ENCODE assay signal across 23 cellular contexts in the genomic region with DNA sequence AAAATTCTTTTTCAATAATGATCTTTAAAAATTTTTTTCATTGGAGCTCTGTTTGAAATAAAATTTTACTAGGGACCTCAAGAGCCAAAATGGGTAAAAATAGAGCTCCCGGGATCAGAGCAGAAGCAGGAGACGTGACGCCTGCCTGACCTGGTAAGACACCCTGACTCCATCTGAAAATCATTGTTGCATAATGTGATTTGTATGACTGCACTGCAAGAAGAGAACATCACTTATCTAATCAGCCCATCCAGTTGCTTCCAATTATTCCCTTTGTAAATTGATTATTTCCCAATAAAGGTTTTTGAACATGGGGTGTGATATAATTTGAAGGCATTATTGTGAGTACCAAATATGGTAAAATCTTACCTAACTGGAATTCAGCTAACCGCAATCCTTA. TPM values are rescaled to one million over a fixed set of nuclear protein-coding genes. Genes with fewer than 3 reads are reported as not detected.
DNase-seq lines count a peak whose midpoint lies in the region; TF ChIP-seq lines count a peak whose summit lies in the region.
"Had no signal": no experiment of that assay in that cellular context is flagged by ENCODE, and none has a peak within 500 bp of the region (broad histone marks: within the 10 kb centered on the region; RNA-seq: fewer than 3 reads in every experiment).

No MANE protein-coding gene starts in this region.

- H3K27ac Mint-ChIP-seq in activated naive CD4-positive, alpha-beta T cell treated with anti-CD3 and anti-CD28 coated beads, Interleukin-2, amount 10 ng/mL, durations not matched to agents 7 days and 5 days, result peak overlapping the region; percentile 14
- no peak overlapping the region for H3K27ac Mint-ChIP-seq in activated naive CD4-positive, alpha-beta T cell treated with anti-CD3 and anti-CD28 coated beads for 36 hours
- H3K27ac Mint-ChIP-seq: CD14-positive monocyte; CD4-positive, alpha-beta memory T cell; CD4-positive, CD25-positive, alpha-beta regulatory T cell; CD8-positive, alpha-beta memory T cell had no signal

- no peaks in the 10 kb centered on the region for H3K9me3 ChIP-seq in SK-N-SH
- no peaks in the 10 kb centered on the region for H3K9me3 ChIP-seq in esophagus muscularis mucosa
- H3K9me3 ChIP-seq: BE2C, BLaER1 had no signal

- TF ChIP-seq RAD21 in SK-N-SH (IDR thresholded peaks at IDR 0.05; ENCODE audit: low read length), result no peak

- no peak overlapping the region for H2AFZ ChIP-seq in SK-N-SH (ENCODE audit: low read depth)

- no peak overlapping the region for H3K4me3 Mint-ChIP-seq in activated naive CD4-positive, alpha-beta T cell treated with anti-CD3 and anti-CD28 coated beads, Interleukin-2, amount 10 ng/mL, durations not matched to agents 7 days and 5 days
- H3K4me3 Mint-ChIP-seq in activated naive CD4-positive, alpha-beta T cell treated with anti-CD3 and anti-CD28 coated beads for 36 hours, result no peak overlapping the region
- H3K4me3 Mint-ChIP-seq: CD14-positive monocyte; CD4-positive, alpha-beta memory T cell; CD4-positive, CD25-positive, alpha-beta regulatory T cell; CD8-positive, alpha-beta memory T cell had no signal

- H3K9ac ChIP-seq in SK-N-SH, result no peak overlapping the region
- H3K9ac ChIP-seq: BLaER1 had no signal

- WGBS in SK-N-SH (ENCODE audit: low lambda C conversion rate), result 63% methylated on average over 4 of the region's 4 CpGs
- WGBS in esophagus muscularis mucosa, result 88% methylated on average over 4 of the region's 4 CpGs

- H3F3A ChIP-seq in SK-N-SH (replicated peaks; ENCODE audit: insufficient read depth), result no peaks in the 10 kb centered on the region

- POLR2A ChIA-PET in SK-N-SH (lab: Yijun Ruan, JAX), result interaction anchor here (0.6 to 1.0 kb wide), 2 partner anchors 17 to 591 kb away, joined by 3 to 4 read pairs; a partner anchor contains a TSS

- peaks cover 13% of the 10 kb centered on the region for H3K4me1 Mint-ChIP-seq in activated naive CD4-positive, alpha-beta T cell treated with anti-CD3 and anti-CD28 coated beads, Interleukin-2, amount 10 ng/mL, durations not matched to agents 7 days and 5 days
- H3K4me1 Mint-ChIP-seq in activated naive CD4-positive, alpha-beta T cell treated with anti-CD3 and anti-CD28 coated beads for 36 hours (ENCODE audit: low read depth), result peaks cover 2% of the 10 kb centered on the region

- no peaks in the 10 kb centered on the region for H4K20me1 ChIP-seq in SK-N-SH (ENCODE audit: insufficient read depth)
- H4K20me1 ChIP-seq: BLaER1 had no signal

- TF ChIP-seq CTCF in SK-N-SH (IDR thresholded peaks at IDR 0.05) (no peak), esophagus muscularis mucosa (IDR thresholded peaks at IDR 0.05) (no peak)

- no peak for DNase-seq in activated naive CD4-positive, alpha-beta T cell treated with anti-CD3 and anti-CD28 coated beads, Interleukin-2, amount 10 ng/mL, durations not matched to agents 7 days and 5 days
- no peak for DNase-seq in activated naive CD4-positive, alpha-beta T cell treated with anti-CD3 and anti-CD28 coated beads for 36 hours
- DNase-seq in SK-N-SH (peak; percentile 63), esophagus muscularis mucosa (ENCODE audit: extremely low spot score) (no peak), HT-29 (ENCODE audit: low spot score) (no peak)
- DNase-seq: 8988T; ACHN; BE2C; C1 segment of cervical spinal cord; CD4-positive, alpha-beta memory T cell; CD4-positive, CD25-positive, alpha-beta regulatory T cell; CD8-positive, alpha-beta memory T cell; COR-L47; DMS 273 treated with DMSO at 0.1 percent for 48 hours; DMS153; DMS53; DMS79; DND-41; EL; GDM1 had no signal

- H3K36me3 ChIP-seq in SK-N-SH (replicated peaks in 1 of 2; ENCODE audit: control insufficient read depth in 1 of 2, insufficient read depth in 2 of 2, low read length in 1 of 2), result no peaks in the 10 kb centered on the region
- no peaks in the 10 kb centered on the region for H3K36me3 ChIP-seq in esophagus muscularis mucosa
- H3K36me3 ChIP-seq: BE2C, BLaER1 had no signal

- intact Hi-C loops in activated naive CD4-positive, alpha-beta T cell treated with anti-CD3 and anti-CD28 coated beads for 36 hours (cut with micrococcal nuclease), result no loop called here
- intact Hi-C loops in esophagus muscularis mucosa (cut with DNase I), result no loop called here

- H3K4me1 ChIP-seq in SK-N-SH (ENCODE audit: control insufficient read depth in 1 of 2, insufficient read depth in 2 of 2, low read depth in 1 of 2, low read length in 1 of 2) (peaks cover 0 to 2% of the 10 kb centered on the region in 2 experiments; a peak in 1 of 4 replicates), esophagus muscularis mucosa (no peaks in the 10 kb centered on the region)
- H3K4me1 ChIP-seq: BE2C, BLaER1 had no signal

- H3K27ac ChIP-seq in SK-N-SH (ENCODE audit: low read depth in 2 of 2, low read length in 1 of 2) (no peak overlapping the region), esophagus muscularis mucosa (replicated peaks in 1 of 4) (no peak overlapping the region)
- H3K27ac ChIP-seq: BLaER1 had no signal

- H3K27me3 ChIP-seq in SK-N-SH (ENCODE audit: insufficient read depth), result no peaks in the 10 kb centered on the region
- no peaks in the 10 kb centered on the region for H3K27me3 ChIP-seq in esophagus muscularis mucosa
- H3K27me3 ChIP-seq: BE2C, BLaER1 had no signal

- H3K9me2 ChIP-seq in SK-N-SH, result no peaks in the 10 kb centered on the region

- TF ChIP-seq EP300 in SK-N-SH (IDR thresholded peaks at IDR 0.05; ENCODE audit: borderline replicate concordance in 1 of 2, low read depth in 1 of 2, low read length in 1 of 2), result peak in 1 of 2 experiments; percentile 83; a peak in 1 of 4 replicates
- TF ChIP-seq EP300 in esophagus muscularis mucosa (IDR thresholded peaks at IDR 0.05), result no peak

- CTCF ChIA-PET in activated naive CD4-positive, alpha-beta T cell treated with anti-CD3 and anti-CD28 coated beads, Interleukin-2, amount 10 ng/mL, durations not matched to agents 7 days and 5 days (lab: Charles Lee), result interaction anchor here (1.2 kb wide), 1 partner anchor 12 kb away, joined by 4 read pairs; no protein-coding TSS in a partner anchor
- CTCF ChIA-PET in activated naive CD4-positive, alpha-beta T cell treated with anti-CD3 and anti-CD28 coated beads for 36 hours (lab: Charles Lee), result interaction anchor here (0.7 kb wide), 1 partner anchor 12 kb away, joined by 5 read pairs; no protein-coding TSS in a partner anchor
- CTCF ChIA-PET in SK-N-SH (lab: Yijun Ruan, JAX), result interaction anchor here (0.6 to 6.8 kb wide), 10 partner anchors 12 to 222 kb away, joined by 3 to 62 read pairs (median 4); a partner anchor contains a TSS

- no peaks in the 10 kb centered on the region for H3K79me2 ChIP-seq in SK-N-SH (ENCODE audit: insufficient read depth)

- H3K4me3 ChIP-seq in SK-N-SH (ENCODE audit: low read depth in 2 of 2, low read length in 1 of 2) (no peak overlapping the region), esophagus muscularis mucosa (no peak overlapping the region)
- H3K4me3 ChIP-seq: BLaER1, GM12878 had no signal

- no peak overlapping the region for H3K4me2 ChIP-seq in SK-N-SH
- H3K4me2 ChIP-seq: BLaER1 had no signal

- TF ChIP-seq POLR2A in esophagus muscularis mucosa (IDR thresholded peaks at IDR 0.05; ENCODE audit: low read depth), result no peak

- no peaks in the 10 kb centered on the region for H3K9me3 Mint-ChIP-seq in activated naive CD4-positive, alpha-beta T cell treated with anti-CD3 and anti-CD28 coated beads, Interleukin-2, amount 10 ng/mL, durations not matched to agents 7 days and 5 days
- no peaks in the 10 kb centered on the region for H3K9me3 Mint-ChIP-seq in activated naive CD4-positive, alpha-beta T cell treated with anti-CD3 and anti-CD28 coated beads for 36 hours
- H3K9me3 Mint-ChIP-seq: CD14-positive monocyte; CD4-positive, CD25-positive, alpha-beta regulatory T cell; CD8-positive, alpha-beta memory T cell had no signal

- H3K36me3 Mint-ChIP-seq in activated naive CD4-positive, alpha-beta T cell treated with anti-CD3 and anti-CD28 coated beads, Interleukin-2, amount 10 ng/mL, durations not matched to agents 7 days and 5 days, result no peaks in the 10 kb centered on the region
- no peaks in the 10 kb centered on the region for H3K36me3 Mint-ChIP-seq in activated naive CD4-positive, alpha-beta T cell treated with anti-CD3 and anti-CD28 coated beads for 36 hours (ENCODE audit: low read depth)
- H3K36me3 Mint-ChIP-seq: CD14-positive monocyte; CD4-positive, alpha-beta memory T cell; CD4-positive, CD25-positive, alpha-beta regulatory T cell; CD8-positive, alpha-beta memory T cell had no signal

- peaks cover 53% of the 10 kb centered on the region for H3K27me3 Mint-ChIP-seq in activated naive CD4-positive, alpha-beta T cell treated with anti-CD3 and anti-CD28 coated beads, Interleukin-2, amount 10 ng/mL, durations not matched to agents 7 days and 5 days
- peaks cover 6% of the 10 kb centered on the region for H3K27me3 Mint-ChIP-seq in activated naive CD4-positive, alpha-beta T cell treated with anti-CD3 and anti-CD28 coated beads for 36 hours (ENCODE audit: low read depth)

TF ChIP-seq in SK-N-SH, 30 proteins besides CTCF, POLR2A, EP300 and RAD21:
- TF ChIP-seq, protein P1, sequence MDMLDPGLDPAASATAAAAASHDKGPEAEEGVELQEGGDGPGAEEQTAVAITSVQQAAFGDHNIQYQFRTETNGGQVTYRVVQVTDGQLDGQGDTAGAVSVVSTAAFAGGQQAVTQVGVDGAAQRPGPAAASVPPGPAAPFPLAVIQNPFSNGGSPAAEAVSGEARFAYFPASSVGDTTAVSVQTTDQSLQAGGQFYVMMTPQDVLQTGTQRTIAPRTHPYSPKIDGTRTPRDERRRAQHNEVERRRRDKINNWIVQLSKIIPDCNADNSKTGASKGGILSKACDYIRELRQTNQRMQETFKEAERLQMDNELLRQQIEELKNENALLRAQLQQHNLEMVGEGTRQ (IDR thresholded peaks at IDR 0.05; ENCODE audit: borderline replicate concordance, low read depth, low read length), result no peak
- TF ChIP-seq MEF2A (IDR thresholded peaks at IDR 0.05; ENCODE audit: borderline replicate concordance, low read depth) (no peak), YY1 (IDR thresholded peaks at IDR 0.05; ENCODE audit: low read depth) (no peak), ELF1 (IDR thresholded peaks at IDR 0.05) (no peak), SMC3 (IDR thresholded peaks at IDR 0.05; ENCODE audit: low read depth, low read length) (no peak), RCOR1 (IDR thresholded peaks at IDR 0.05; ENCODE audit: low read length) (peak; percentile 83), CHD2 (IDR thresholded peaks at IDR 0.05; ENCODE audit: low read length, partially characterized antibody) (peak; percentile 85), GATA2 (CRISPR knock-in tag; IDR thresholded peaks at IDR 0.05) (peak; percentile 76), GABPA (IDR thresholded peaks at IDR 0.05; ENCODE audit: low read depth) (no peak)

RNA-seq across cellular contexts. Expression of a gene that starts 17.1 kb away (rescaled TPM):
- total RNA-seq in activated naive CD4-positive, alpha-beta T cell treated with anti-CD3 and anti-CD28 coated beads for 36 hours, result 10 to 100 TPM; 24.8 to 25.7 TPM
- polyA plus RNA-seq in SK-N-SH (2012; rRNA removed), result 7.8 and 8.3 TPM in 2 replicates
- 10.9 and 13.0 TPM in 2 replicates for polyA plus RNA-seq in SK-N-SH (2012; cell fraction: cytosol; rRNA removed)
- 5.7 and 11.1 TPM in 2 replicates for polyA plus RNA-seq in SK-N-SH (2012; cell fraction: nucleus; rRNA removed)
- 10 to 100 TPM in 1 of 4 donors, 1 to 10 TPM in 3; 7.1 to 10.1 (median 8.0) TPM for total RNA-seq in esophagus muscularis mucosa
- 7.7 and 9.9 TPM in 2 replicates for total RNA-seq in HT-29 (2014; rRNA removed; shearing (Covaris generic))
